In the genomic region with DNA sequence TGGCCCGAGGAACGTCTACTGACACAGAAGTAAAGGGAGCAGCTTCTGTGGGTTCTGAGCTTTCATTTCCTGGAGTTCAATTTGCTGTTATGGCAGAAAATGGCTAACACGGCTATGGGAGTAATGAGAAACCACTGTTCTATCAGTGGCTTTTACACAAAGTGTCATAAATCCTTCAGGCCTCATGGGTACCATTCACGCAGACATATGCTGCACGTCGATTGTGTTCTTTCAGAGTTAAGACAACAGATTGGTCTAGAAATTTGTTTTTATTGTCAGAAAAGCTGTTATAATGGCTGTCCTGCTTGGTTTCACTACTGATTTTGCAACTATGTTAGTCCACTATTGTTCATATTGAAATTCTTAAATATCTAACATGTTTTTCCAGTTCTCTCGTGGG, we compare ENCODE assay signal across 16 cellular contexts.
DNase-seq lines count a peak whose midpoint lies in the region; ATAC-seq, FAIRE-seq and TF ChIP-seq lines count a peak whose summit lies in the region.
"Had no signal": no experiment of that assay in that cellular context is flagged by ENCODE, and none has a peak within 500 bp of the region (broad histone marks: within the 10 kb centered on the region; RNA-seq: fewer than 3 reads in every experiment).

No MANE protein-coding gene starts in this region.

- H3K36me3 Mint-ChIP-seq in activated naive CD4-positive, alpha-beta T cell treated with anti-CD3 and anti-CD28 coated beads, Interleukin-2, amount 50 U/mL, for 72 hours, result no peaks in the 10 kb centered on the region
- H3K36me3 Mint-ChIP-seq: CD8-positive, alpha-beta memory T cell had no signal

- CTCF ChIA-PET in GM12878 (lab: Yijun Ruan, JAX), result interaction anchor here (0.6 to 1.1 kb wide), 3 partner anchors 9 to 505 kb away, joined by 3 read pairs; no protein-coding TSS in a partner anchor

- POLR2A ChIA-PET in GM12878 (lab: Charles Lee), result no interaction called here

- RAD21 ChIA-PET in GM12878 (lab: Charles Lee; ENCODE audit: unreplicated experiment), result interaction anchor here (1.3 to 1.8 kb wide), 2 partner anchors 536 to 615 kb away, joined by 3 to 7 read pairs; no protein-coding TSS in a partner anchor

- peak; percentile 59 for FAIRE-seq in GM12878 (lab: Jason Lieb, UNC)

- TF ChIP-seq EP300 in GM12878 (IDR thresholded peaks at IDR 0.05; ENCODE audit: borderline replicate concordance in 1 of 2, control insufficient read depth in 1 of 2, low read depth in 2 of 2, low read length in 2 of 2), result no peak

- in situ Hi-C loops in GM12878 (cut with MboI), result no loop called here

- no peaks in the 10 kb centered on the region for H3K9me3 Mint-ChIP-seq in activated naive CD4-positive, alpha-beta T cell treated with anti-CD3 and anti-CD28 coated beads, Interleukin-2, amount 50 U/mL, for 72 hours

- H4K20me1 ChIP-seq in GM12878 (ENCODE audit: control insufficient read depth, insufficient read depth) (no peaks in the 10 kb centered on the region), osteoblast (ENCODE audit: insufficient read depth, low read length) (no peaks in the 10 kb centered on the region)
- H4K20me1 ChIP-seq: BLaER1 had no signal

- H3K27me3 ChIP-seq in GM12878 (replicated peaks in 1 of 2; ENCODE audit: control insufficient read depth in 2 of 2, insufficient read depth in 2 of 2, low read length in 1 of 2) (no peaks in the 10 kb centered on the region), osteoblast (ENCODE audit: insufficient read depth, low read length) (no peaks in the 10 kb centered on the region)
- H3K27me3 ChIP-seq: BLaER1 had no signal

- no peak for TF ChIP-seq POLR2A in GM12878 (IDR thresholded peaks at IDR 0.05; ENCODE audit: low read depth, low read length)

- TF ChIP-seq RAD21 in GM12878 (IDR thresholded peaks at IDR 0.05; ENCODE audit: insufficient read depth, low read depth, low read length), result no peak

- WGBS in GM12878 (ENCODE audit: insufficient coverage, insufficient replicate concordance, low lambda C conversion rate, missing lambda C conversion rate), result 21% methylated on average over 7 of the region's 7 CpGs

- H3K36me3 ChIP-seq in GM12878 (ENCODE audit: control insufficient read depth in 2 of 2, insufficient read depth in 2 of 2, low read length in 1 of 2) (no peaks in the 10 kb centered on the region), osteoblast (ENCODE audit: insufficient read depth, low read length) (no peaks in the 10 kb centered on the region)
- H3K36me3 ChIP-seq: BLaER1 had no signal

- H3K9me3 ChIP-seq in GM12878 (replicated peaks; ENCODE audit: control insufficient read depth, insufficient read depth, low read length), result no peaks in the 10 kb centered on the region
- H3K9me3 ChIP-seq in osteoblast (ENCODE audit: low read depth, low read length), result no peaks in the 10 kb centered on the region
- H3K9me3 ChIP-seq: BLaER1, Caco-2 had no signal

- H3K79me2 ChIP-seq in GM12878 (ENCODE audit: control insufficient read depth, insufficient read depth, low read length) (no peaks in the 10 kb centered on the region), osteoblast (ENCODE audit: insufficient read depth, low read length) (no peaks in the 10 kb centered on the region)

- SMC1A ChIA-PET in GM12878 (lab: Charles Lee; ENCODE audit: uncharacterized antibody, unreplicated experiment), result no interaction called here

- H3K4me2 ChIP-seq in GM12878 (ENCODE audit: control insufficient read depth, insufficient read depth), result no peak overlapping the region
- H3K4me2 ChIP-seq in osteoblast (ENCODE audit: insufficient read depth, low read length), result peak overlapping the region; percentile 38
- H3K4me2 ChIP-seq: BLaER1 had no signal

- ATAC-seq in GM19351 (IDR thresholded peaks at IDR 0.05; ENCODE audit: unreplicated experiment) (peak; percentile 42), HG03565 (IDR thresholded peaks at IDR 0.05; ENCODE audit: unreplicated experiment) (peak; percentile 45), GM12878 (peak; percentile 82)
- no peak for ATAC-seq in activated naive CD4-positive, alpha-beta T cell treated with anti-CD3 and anti-CD28 coated beads, Interleukin-2, amount 50 U/mL, for 72 hours

- BruUV-seq in GM12878 (replicated peaks; lab: Mats Ljungman, UMichigan), result no TSS peak

- H3K4me1 ChIP-seq in GM12878 (ENCODE audit: control insufficient read depth, insufficient read depth, low read length) (no peaks in the 10 kb centered on the region), osteoblast (ENCODE audit: insufficient read depth, low read length) (no peaks in the 10 kb centered on the region)
- H3K4me1 ChIP-seq: BLaER1, Caco-2 had no signal

- DNase-seq in GM12878 (ENCODE audit: low read depth, low spot score), result no peak
- no peak for DNase-seq in osteoblast (ENCODE audit: insufficient read length, low spot score, missing footprints)
- no peak for DNase-seq in activated naive CD4-positive, alpha-beta T cell treated with anti-CD3 and anti-CD28 coated beads, Interleukin-2, amount 50 U/mL, for 72 hours (ENCODE audit: low spot score in 2 of 2)
- no peak for DNase-seq in cardiac septum (ENCODE audit: low spot score)
- no peak for DNase-seq in hippocampal formation (lab: John Stamatoyannopoulos, UW)
- DNase-seq: AML-193; Caco-2; CD8-positive, alpha-beta memory T cell; DND-41; GDM1; HCEC 1CT; IMR-90; KG1 had no signal

- H3K4me3 ChIP-seq in GM12878 (no peak overlapping the region), osteoblast (ENCODE audit: insufficient read depth, low read length) (no peak overlapping the region)
- H3K4me3 ChIP-seq: BLaER1 had no signal

- intact Hi-C loops in GM12878 (cut with micrococcal nuclease; ENCODE audit: unreplicated experiment), result loop anchor here (5.0 kb wide), 1 partner anchor 615 kb away; no protein-coding TSS in a partner anchor
- intact Hi-C loops in cardiac septum (cut with DNase I), result no loop called here

- TF ChIP-seq CTCF in GM12878 (IDR thresholded peaks at IDR 0.05 in 2 of 3, conservative IDR thresholded peaks at IDR 0.05 in 1 of 3; ENCODE audit: control insufficient read depth in 2 of 3, extremely low read depth in 1 of 3, insufficient read depth in 1 of 3, low read depth in 3 of 3, low read length in 3 of 3), result no peak
- TF ChIP-seq CTCF in osteoblast (IDR thresholded peaks at IDR 0.05; ENCODE audit: extremely low read depth, low read depth, low read length), result no peak

- H3K9ac ChIP-seq in GM12878 (ENCODE audit: control insufficient read depth, insufficient read depth, low read length), result no peak overlapping the region
- H3K9ac ChIP-seq: BLaER1 had no signal

- no peak overlapping the region for H3K27ac Mint-ChIP-seq in activated naive CD4-positive, alpha-beta T cell treated with anti-CD3 and anti-CD28 coated beads, Interleukin-2, amount 50 U/mL, for 72 hours
- H3K27ac Mint-ChIP-seq: CD8-positive, alpha-beta memory T cell had no signal

- H2AFZ ChIP-seq in GM12878 (ENCODE audit: control insufficient read depth, low read depth, low read length) (no peak overlapping the region), osteoblast (ENCODE audit: low read length) (peak overlapping the region; percentile 75)

- H3K27ac ChIP-seq in GM12878 (ENCODE audit: control insufficient read depth, insufficient read depth), result no peak overlapping the region
- no peak overlapping the region for H3K27ac ChIP-seq in osteoblast (ENCODE audit: low read depth, low read length)
- H3K27ac ChIP-seq: BLaER1 had no signal

TF ChIP-seq in GM12878, 131 proteins besides CTCF, POLR2A, EP300 and RAD21 (continues in another document):
- TF ChIP-seq SREBF2 (IDR thresholded peaks at IDR 0.05; ENCODE audit: low read length) (no peak), PAX8 (IDR thresholded peaks at IDR 0.05) (no peak), WRNIP1 (IDR thresholded peaks at IDR 0.05; ENCODE audit: borderline replicate concordance, low read depth, low read length) (no peak), ESRRA (IDR thresholded peaks at IDR 0.05; ENCODE audit: low read length) (no peak), FOXK2 (IDR thresholded peaks at IDR 0.05) (no peak), IKZF2 (IDR thresholded peaks at IDR 0.05) (no peak), SRF (IDR thresholded peaks at IDR 0.05; ENCODE audit: low read depth in 2 of 2, low read length in 2 of 2) (no peak)
- TF ChIP-seq, protein P1, sequence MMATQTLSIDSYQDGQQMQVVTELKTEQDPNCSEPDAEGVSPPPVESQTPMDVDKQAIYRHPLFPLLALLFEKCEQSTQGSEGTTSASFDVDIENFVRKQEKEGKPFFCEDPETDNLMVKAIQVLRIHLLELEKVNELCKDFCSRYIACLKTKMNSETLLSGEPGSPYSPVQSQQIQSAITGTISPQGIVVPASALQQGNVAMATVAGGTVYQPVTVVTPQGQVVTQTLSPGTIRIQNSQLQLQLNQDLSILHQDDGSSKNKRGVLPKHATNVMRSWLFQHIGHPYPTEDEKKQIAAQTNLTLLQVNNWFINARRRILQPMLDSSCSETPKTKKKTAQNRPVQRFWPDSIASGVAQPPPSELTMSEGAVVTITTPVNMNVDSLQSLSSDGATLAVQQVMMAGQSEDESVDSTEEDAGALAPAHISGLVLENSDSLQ (IDR thresholded peaks at IDR 0.05), result no peak
- TF ChIP-seq, protein P2, sequence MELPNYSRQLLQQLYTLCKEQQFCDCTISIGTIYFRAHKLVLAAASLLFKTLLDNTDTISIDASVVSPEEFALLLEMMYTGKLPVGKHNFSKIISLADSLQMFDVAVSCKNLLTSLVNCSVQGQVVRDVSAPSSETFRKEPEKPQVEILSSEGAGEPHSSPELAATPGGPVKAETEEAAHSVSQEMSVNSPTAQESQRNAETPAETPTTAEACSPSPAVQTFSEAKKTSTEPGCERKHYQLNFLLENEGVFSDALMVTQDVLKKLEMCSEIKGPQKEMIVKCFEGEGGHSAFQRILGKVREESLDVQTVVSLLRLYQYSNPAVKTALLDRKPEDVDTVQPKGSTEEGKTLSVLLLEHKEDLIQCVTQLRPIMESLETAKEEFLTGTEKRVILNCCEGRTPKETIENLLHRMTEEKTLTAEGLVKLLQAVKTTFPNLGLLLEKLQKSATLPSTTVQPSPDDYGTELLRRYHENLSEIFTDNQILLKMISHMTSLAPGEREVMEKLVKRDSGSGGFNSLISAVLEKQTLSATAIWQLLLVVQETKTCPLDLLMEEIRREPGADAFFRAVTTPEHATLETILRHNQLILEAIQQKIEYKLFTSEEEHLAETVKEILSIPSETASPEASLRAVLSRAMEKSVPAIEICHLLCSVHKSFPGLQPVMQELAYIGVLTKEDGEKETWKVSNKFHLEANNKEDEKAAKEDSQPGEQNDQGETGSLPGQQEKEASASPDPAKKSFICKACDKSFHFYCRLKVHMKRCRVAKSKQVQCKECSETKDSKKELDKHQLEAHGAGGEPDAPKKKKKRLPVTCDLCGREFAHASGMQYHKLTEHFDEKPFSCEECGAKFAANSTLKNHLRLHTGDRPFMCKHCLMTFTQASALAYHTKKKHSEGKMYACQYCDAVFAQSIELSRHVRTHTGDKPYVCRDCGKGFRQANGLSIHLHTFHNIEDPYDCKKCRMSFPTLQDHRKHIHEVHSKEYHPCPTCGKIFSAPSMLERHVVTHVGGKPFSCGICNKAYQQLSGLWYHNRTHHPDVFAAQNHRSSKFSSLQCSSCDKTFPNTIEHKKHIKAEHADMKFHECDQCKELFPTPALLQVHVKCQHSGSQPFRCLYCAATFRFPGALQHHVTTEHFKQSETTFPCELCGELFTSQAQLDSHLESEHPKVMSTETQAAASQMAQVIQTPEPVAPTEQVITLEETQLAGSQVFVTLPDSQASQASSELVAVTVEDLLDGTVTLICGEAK (IDR thresholded peaks at IDR 0.05; ENCODE audit: borderline replicate concordance), result no peak

Comparison
In these comparisons a context has a peak if more than half of its experiments do, and no peak if none do; other contexts are left out.
1. ATAC-seq: peak in GM19351 (single experiment), HG03565 (single experiment) and GM12878 (single experiment); none in activated naive CD4-positive, alpha-beta T cell treated with anti-CD3 and anti-CD28 coated beads, Interleukin-2, amount 50 U/mL, for 72 hours (0 of 2).